Comparison of ENCODE assay signal across 8 cellular contexts in the genomic region with DNA sequence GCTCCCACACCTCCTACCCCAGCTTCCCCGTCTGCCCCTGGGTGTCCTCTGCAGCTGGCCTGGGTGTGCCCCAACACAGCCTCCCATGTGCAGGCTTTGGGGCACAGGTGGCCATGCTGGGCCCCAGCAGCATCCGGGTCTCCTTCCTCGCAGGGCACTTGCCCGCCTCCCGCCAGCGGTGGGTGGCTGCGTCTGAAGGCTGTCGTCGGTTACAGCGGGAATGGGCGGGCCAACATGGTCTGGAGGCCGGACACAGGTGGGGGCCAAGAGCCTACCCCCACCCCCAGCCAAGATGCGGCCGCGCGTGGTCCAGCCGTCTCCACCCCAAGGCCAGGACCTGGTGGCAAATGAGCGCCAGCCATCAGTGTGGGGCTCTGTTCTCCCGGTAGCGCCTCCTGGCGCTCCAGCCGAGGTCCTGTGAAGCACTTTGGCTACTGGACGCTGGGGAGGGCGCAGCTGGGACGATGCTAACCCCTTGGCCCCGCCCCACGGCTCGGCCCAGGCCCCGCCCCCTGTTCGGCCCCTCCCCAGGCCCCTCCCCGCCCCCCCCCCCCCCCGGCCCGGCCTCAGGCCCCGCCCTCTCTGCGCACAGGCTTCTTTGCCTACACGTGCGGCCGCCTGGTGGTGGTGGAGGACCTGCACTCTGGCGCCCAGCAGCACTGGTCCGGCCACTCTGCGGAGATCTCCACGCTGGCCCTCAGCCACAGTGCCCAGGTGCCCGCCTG. TPM values are rescaled to one million over a fixed set of nuclear protein-coding genes. Genes with fewer than 3 reads are reported as not detected.
DNase-seq lines count a peak whose midpoint lies in the region; ATAC-seq and TF ChIP-seq lines count a peak whose summit lies in the region.

No MANE protein-coding gene starts in this region.

- peak overlapping the region; percentile 78 for H2AFZ ChIP-seq in parathyroid adenoma

- H3K27me3 Mint-ChIP-seq in activated naive CD8-positive, alpha-beta T cell treated with anti-CD3 and anti-CD28 coated beads, Interleukin-2, amount 10 ng/mL, durations not matched to agents 7 days and 5 days, result no peaks in the 10 kb centered on the region

- peak overlapping the region; percentile 55 for H3K27ac ChIP-seq in HL-60 (replicated peaks)
- H3K27ac ChIP-seq in parathyroid adenoma, result peak overlapping the region; percentile 74

- H3K27ac Mint-ChIP-seq in activated naive CD8-positive, alpha-beta T cell treated with anti-CD3 and anti-CD28 coated beads, Interleukin-2, amount 10 ng/mL, durations not matched to agents 7 days and 5 days, result no peak overlapping the region

- H3K27me3 ChIP-seq in HL-60 (ENCODE audit: insufficient read depth, poor library complexity, severe bottlenecking) (no peaks in the 10 kb centered on the region), parathyroid adenoma (ENCODE audit: control insufficient read depth, insufficient read depth, low read length) (no peaks in the 10 kb centered on the region)

- intact Hi-C loops in Right ventricle myocardium inferior (cut with DNase I), result loop anchor here (5.0 kb wide), 1 partner anchor 73 kb away; no protein-coding TSS in a partner anchor

- H3K4me3 ChIP-seq in HL-60 (replicated peaks; ENCODE audit: insufficient read depth, low read length) (no peak overlapping the region), parathyroid adenoma (ENCODE audit: low read depth, low read length) (peak overlapping the region; percentile 20)

- ATAC-seq in SK-N-SH treated with all-trans-retinoic acid at 6 μM for 48 hours (peak; percentile 93), Right ventricle myocardium inferior (peak; percentile 89)
- peak; percentile 43 for ATAC-seq in activated naive CD8-positive, alpha-beta T cell treated with anti-CD3 and anti-CD28 coated beads, Interleukin-2, amount 10 ng/mL, durations not matched to agents 7 days and 5 days (ENCODE audit: low read depth)

- H3K36me3 Mint-ChIP-seq in activated naive CD8-positive, alpha-beta T cell treated with anti-CD3 and anti-CD28 coated beads, Interleukin-2, amount 10 ng/mL, durations not matched to agents 7 days and 5 days, result peaks cover 2% of the 10 kb centered on the region

- peak overlapping the region; percentile 53 for H3K4me2 ChIP-seq in parathyroid adenoma (ENCODE audit: low read length)

- H3K36me3 ChIP-seq in parathyroid adenoma (ENCODE audit: control insufficient read depth, insufficient read depth, low read length), result no peaks in the 10 kb centered on the region

- DNase-seq in DMS 273 (lab: John Stamatoyannopoulos, UW; ENCODE audit: unreplicated experiment) (peak; percentile 43), DMS 273 treated with DMSO at 0.1 percent for 48 hours (lab: John Stamatoyannopoulos, UW) (no peak), HL-60 (ENCODE audit: low read depth in 1 of 2, low spot score in 1 of 2) (peak; percentile 85 to 93), Right ventricle myocardium inferior (ENCODE audit: missing footprints) (peak; percentile 96), NCI-H524 treated with DMSO at 0.1 percent for 48 hours (lab: John Stamatoyannopoulos, UW) (no peak)
- peak; percentile 75 for DNase-seq in activated naive CD8-positive, alpha-beta T cell treated with anti-CD3 and anti-CD28 coated beads, Interleukin-2, amount 10 ng/mL, durations not matched to agents 7 days and 5 days

- peaks cover 2% of the 10 kb centered on the region for H3K4me1 Mint-ChIP-seq in activated naive CD8-positive, alpha-beta T cell treated with anti-CD3 and anti-CD28 coated beads, Interleukin-2, amount 10 ng/mL, durations not matched to agents 7 days and 5 days

- peaks cover 4% of the 10 kb centered on the region for H3K4me1 ChIP-seq in parathyroid adenoma

- H3K4me3 Mint-ChIP-seq in activated naive CD8-positive, alpha-beta T cell treated with anti-CD3 and anti-CD28 coated beads, Interleukin-2, amount 10 ng/mL, durations not matched to agents 7 days and 5 days, result no peak overlapping the region

- H3K9ac ChIP-seq in parathyroid adenoma, result no peak overlapping the region

- POLR2A ChIA-PET in activated naive CD8-positive, alpha-beta T cell treated with anti-CD3 and anti-CD28 coated beads, Interleukin-2, amount 10 ng/mL, durations not matched to agents 7 days and 5 days (lab: Charles Lee), result interaction anchor here (1.0 to 1.2 kb wide), 2 partner anchors 10 to 124 kb away, joined by 3 read pairs; no protein-coding TSS in a partner anchor

- no peaks in the 10 kb centered on the region for H3K9me3 ChIP-seq in parathyroid adenoma (ENCODE audit: control insufficient read depth, low read length)

- peak; percentile 47 for TF ChIP-seq CTCF in HL-60 (IDR thresholded peaks at IDR 0.05; ENCODE audit: insufficient read depth, low read length)
- peak; percentile 43 for TF ChIP-seq CTCF in parathyroid adenoma (IDR thresholded peaks at IDR 0.05)

- no peaks in the 10 kb centered on the region for H3K79me2 ChIP-seq in parathyroid adenoma

- H3K9me3 Mint-ChIP-seq in activated naive CD8-positive, alpha-beta T cell treated with anti-CD3 and anti-CD28 coated beads, Interleukin-2, amount 10 ng/mL, durations not matched to agents 7 days and 5 days, result no peaks in the 10 kb centered on the region

TF ChIP-seq in SK-N-SH treated with all-trans-retinoic acid at 6 μM for 48 hours, 23 proteins besides CTCF, POLR2A, EP300 and RAD21 (continues in another document):
- TF ChIP-seq TCF4 (CRISPR knock-in tag; IDR thresholded peaks at IDR 0.05; ENCODE audit: borderline replicate concordance), result no peak
- TF ChIP-seq, protein P1, sequence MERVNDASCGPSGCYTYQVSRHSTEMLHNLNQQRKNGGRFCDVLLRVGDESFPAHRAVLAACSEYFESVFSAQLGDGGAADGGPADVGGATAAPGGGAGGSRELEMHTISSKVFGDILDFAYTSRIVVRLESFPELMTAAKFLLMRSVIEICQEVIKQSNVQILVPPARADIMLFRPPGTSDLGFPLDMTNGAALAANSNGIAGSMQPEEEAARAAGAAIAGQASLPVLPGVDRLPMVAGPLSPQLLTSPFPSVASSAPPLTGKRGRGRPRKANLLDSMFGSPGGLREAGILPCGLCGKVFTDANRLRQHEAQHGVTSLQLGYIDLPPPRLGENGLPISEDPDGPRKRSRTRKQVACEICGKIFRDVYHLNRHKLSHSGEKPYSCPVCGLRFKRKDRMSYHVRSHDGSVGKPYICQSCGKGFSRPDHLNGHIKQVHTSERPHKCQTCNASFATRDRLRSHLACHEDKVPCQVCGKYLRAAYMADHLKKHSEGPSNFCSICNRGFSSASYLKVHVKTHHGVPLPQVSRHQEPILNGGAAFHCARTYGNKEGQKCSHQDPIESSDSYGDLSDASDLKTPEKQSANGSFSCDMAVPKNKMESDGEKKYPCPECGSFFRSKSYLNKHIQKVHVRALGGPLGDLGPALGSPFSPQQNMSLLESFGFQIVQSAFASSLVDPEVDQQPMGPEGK (CRISPR knock-in tag; IDR thresholded peaks at IDR 0.05; ENCODE audit: borderline replicate concordance), result peak; percentile 86
- TF ChIP-seq ESRRG (CRISPR knock-in tag; IDR thresholded peaks at IDR 0.05), result no peak
- TF ChIP-seq SNAI2 (CRISPR knock-in tag; IDR thresholded peaks at IDR 0.05), result no peak
- TF ChIP-seq, protein P2, sequence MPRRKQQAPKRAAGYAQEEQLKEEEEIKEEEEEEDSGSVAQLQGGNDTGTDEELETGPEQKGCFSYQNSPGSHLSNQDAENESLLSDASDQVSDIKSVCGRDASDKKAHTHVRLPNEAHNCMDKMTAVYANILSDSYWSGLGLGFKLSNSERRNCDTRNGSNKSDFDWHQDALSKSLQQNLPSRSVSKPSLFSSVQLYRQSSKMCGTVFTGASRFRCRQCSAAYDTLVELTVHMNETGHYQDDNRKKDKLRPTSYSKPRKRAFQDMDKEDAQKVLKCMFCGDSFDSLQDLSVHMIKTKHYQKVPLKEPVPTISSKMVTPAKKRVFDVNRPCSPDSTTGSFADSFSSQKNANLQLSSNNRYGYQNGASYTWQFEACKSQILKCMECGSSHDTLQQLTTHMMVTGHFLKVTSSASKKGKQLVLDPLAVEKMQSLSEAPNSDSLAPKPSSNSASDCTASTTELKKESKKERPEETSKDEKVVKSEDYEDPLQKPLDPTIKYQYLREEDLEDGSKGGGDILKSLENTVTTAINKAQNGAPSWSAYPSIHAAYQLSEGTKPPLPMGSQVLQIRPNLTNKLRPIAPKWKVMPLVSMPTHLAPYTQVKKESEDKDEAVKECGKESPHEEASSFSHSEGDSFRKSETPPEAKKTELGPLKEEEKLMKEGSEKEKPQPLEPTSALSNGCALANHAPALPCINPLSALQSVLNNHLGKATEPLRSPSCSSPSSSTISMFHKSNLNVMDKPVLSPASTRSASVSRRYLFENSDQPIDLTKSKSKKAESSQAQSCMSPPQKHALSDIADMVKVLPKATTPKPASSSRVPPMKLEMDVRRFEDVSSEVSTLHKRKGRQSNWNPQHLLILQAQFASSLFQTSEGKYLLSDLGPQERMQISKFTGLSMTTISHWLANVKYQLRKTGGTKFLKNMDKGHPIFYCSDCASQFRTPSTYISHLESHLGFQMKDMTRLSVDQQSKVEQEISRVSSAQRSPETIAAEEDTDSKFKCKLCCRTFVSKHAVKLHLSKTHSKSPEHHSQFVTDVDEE (CRISPR knock-in tag; IDR thresholded peaks at IDR 0.05), result peak; percentile 57; the same call in 1 of the 2 replicates

RNA-seq across cellular contexts. Expression of gene RHOT2, which starts 7.3 kb away (rescaled TPM):
- 100 to 1,000 TPM; 173 to 183 TPM for total RNA-seq in activated naive CD8-positive, alpha-beta T cell treated with anti-CD3 and anti-CD28 coated beads, Interleukin-2, amount 10 ng/mL, durations not matched to agents 7 days and 5 days
- 86.0 TPM for total RNA-seq in Right ventricle myocardium inferior

RNA-seq across cellular contexts. Expression of gene WDR90, which starts 11.5 kb away (rescaled TPM):
- total RNA-seq in activated naive CD8-positive, alpha-beta T cell treated with anti-CD3 and anti-CD28 coated beads, Interleukin-2, amount 10 ng/mL, durations not matched to agents 7 days and 5 days, result 10 to 100 TPM; 73.2 to 79.1 TPM
- 7.7 TPM for total RNA-seq in Right ventricle myocardium inferior

RNA-seq across cellular contexts. Expression of gene RHBDL1, which starts 14.8 kb away (rescaled TPM):
- total RNA-seq in activated naive CD8-positive, alpha-beta T cell treated with anti-CD3 and anti-CD28 coated beads, Interleukin-2, amount 10 ng/mL, durations not matched to agents 7 days and 5 days, result 1 to 10 TPM; 1.1 to 1.7 TPM
- total RNA-seq in Right ventricle myocardium inferior, result 2.1 TPM

RNA-seq across cellular contexts. Expression of gene MCRIP2, which starts 19.0 kb away (rescaled TPM):
- total RNA-seq in activated naive CD8-positive, alpha-beta T cell treated with anti-CD3 and anti-CD28 coated beads, Interleukin-2, amount 10 ng/mL, durations not matched to agents 7 days and 5 days, result 10 to 100 TPM; 35.4 to 43.0 TPM
- total RNA-seq in Right ventricle myocardium inferior, result 194 TPM

RNA-seq across cellular contexts. Expression of gene STUB1, which starts 19.6 kb away (rescaled TPM):
- 10 to 100 TPM; 74.3 to 93.3 TPM for total RNA-seq in activated naive CD8-positive, alpha-beta T cell treated with anti-CD3 and anti-CD28 coated beads, Interleukin-2, amount 10 ng/mL, durations not matched to agents 7 days and 5 days
- 120 TPM for total RNA-seq in Right ventricle myocardium inferior

Comparison
In these comparisons a context has a peak if more than half of its experiments do, and no peak if none do; other contexts are left out.
1. DNase-seq: peak in DMS 273 (single experiment), HL-60 (2 of 2), activated naive CD8-positive, alpha-beta T cell treated with anti-CD3 and anti-CD28 coated beads, Interleukin-2, amount 10 ng/mL, durations not matched to agents 7 days and 5 days (single experiment) and Right ventricle myocardium inferior (single experiment); none in DMS 273 treated with DMSO at 0.1 percent for 48 hours (single experiment) and NCI-H524 treated with DMSO at 0.1 percent for 48 hours (single experiment).
2. ATAC-seq: peak in every context shown above with its lines; median percentile 93 in SK-N-SH treated with all-trans-retinoic acid at 6 μM for 48 hours; 89 in Right ventricle myocardium inferior; 43 in activated naive CD8-positive, alpha-beta T cell treated with anti-CD3 and anti-CD28 coated beads, Interleukin-2, amount 10 ng/mL, durations not matched to agents 7 days and 5 days.